In the genomic region with DNA sequence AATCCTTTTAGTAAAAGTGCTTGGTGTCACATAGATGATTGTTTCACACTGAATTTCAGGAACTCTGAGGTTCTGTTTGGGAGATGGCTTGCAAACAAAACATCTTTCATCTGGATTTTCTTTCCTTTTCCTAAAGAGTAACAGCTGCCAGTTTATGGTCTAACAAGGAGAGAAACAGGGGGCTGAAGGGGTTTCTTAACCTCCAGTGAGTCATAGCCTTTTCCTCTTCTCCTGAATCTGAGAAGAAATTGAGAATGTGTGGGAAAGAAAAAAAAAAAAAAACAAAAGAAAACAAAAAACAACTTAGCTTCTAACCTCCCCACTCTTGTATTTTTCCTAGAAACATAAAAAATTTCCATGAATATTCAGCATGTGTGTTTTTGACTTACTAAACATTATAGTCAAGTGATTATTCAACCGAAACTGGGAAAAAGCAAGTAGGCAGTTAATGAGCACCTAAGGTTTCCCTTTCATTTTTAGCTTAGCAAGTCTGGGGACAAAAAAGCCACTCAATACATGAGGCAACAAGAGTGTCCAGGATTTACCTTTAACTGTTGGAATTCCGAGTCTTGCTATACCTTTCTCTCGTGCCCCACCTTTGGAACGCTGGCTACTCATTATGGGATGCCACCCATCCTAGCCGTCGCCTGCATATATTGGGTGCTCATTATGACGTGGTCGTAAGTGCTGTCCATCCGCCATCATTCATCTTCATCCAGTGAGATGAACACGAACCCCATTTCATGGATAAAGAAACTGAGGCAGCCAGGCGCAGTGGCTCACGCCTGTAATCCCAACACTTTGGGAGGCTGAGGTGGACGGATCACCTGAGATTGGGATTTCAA, we compare ENCODE assay signal across 13 cellular contexts. TPM values are rescaled to one million over a fixed set of nuclear protein-coding genes. Genes with fewer than 3 reads are reported as not detected.
A peak's percentile ranks its signal among the peaks of the same experiment; 100 is the strongest.
DNase-seq lines count a peak whose midpoint lies in the region; ATAC-seq, FAIRE-seq and TF ChIP-seq lines count a peak whose summit lies in the region.
"Had no signal": no experiment of that assay in that cellular context is flagged by ENCODE, and none has a peak within 500 bp of the region (broad histone marks: within the 10 kb centered on the region; RNA-seq: fewer than 3 reads in every experiment).

No MANE protein-coding gene starts in this region.

- H3K4me1 ChIP-seq in OCI-LY3 (ENCODE audit: low read length) (peaks cover 54% of the 10 kb centered on the region), endodermal cell (ENCODE audit: control insufficient read depth, insufficient read depth, low read length) (no peaks in the 10 kb centered on the region)
- H3K4me1 ChIP-seq: A549, right lobe of liver had no signal

- peak overlapping the region; percentile 83 for H3K9ac ChIP-seq in OCI-LY3 (ENCODE audit: low read length)
- H3K9ac ChIP-seq in endodermal cell (ENCODE audit: extremely low read depth, low read length, poor library complexity, severe bottlenecking): no peak overlapping the region

- peak overlapping the region; percentile 89 for H3K4me3 Mint-ChIP-seq in activated CD4-positive, alpha-beta T cell treated with anti-CD3 and anti-CD28 coated beads, Interleukin-2, amount 10 ng/mL, durations not matched to agents 24 days and 14 days
- peak overlapping the region; percentile 79 for H3K4me3 Mint-ChIP-seq in endodermal cell

- no peak for FAIRE-seq in HTR-8/SVneo (lab: Jason Lieb, UNC)
- FAIRE-seq: A549 had no signal

- H3K36me3 ChIP-seq in OCI-LY3 (replicated peaks; ENCODE audit: low read depth, low read length) (peaks cover 49% of the 10 kb centered on the region), endodermal cell (ENCODE audit: control insufficient read depth, insufficient read depth, low read length) (peaks cover 5% of the 10 kb centered on the region)
- H3K36me3 ChIP-seq: right lobe of liver had no signal

- no peak for ATAC-seq in HG02798 (IDR thresholded peaks at IDR 0.05; ENCODE audit: poor library complexity, unreplicated experiment)
- ATAC-seq: A549, right lobe of liver had no signal

- peaks cover 43% of the 10 kb centered on the region for H4K20me1 ChIP-seq in OCI-LY3 (ENCODE audit: insufficient read depth, low read length)

- peaks cover 70% of the 10 kb centered on the region for H3K79me2 ChIP-seq in OCI-LY3 (ENCODE audit: low read length)

- H3K27ac Mint-ChIP-seq in activated CD4-positive, alpha-beta T cell treated with anti-CD3 and anti-CD28 coated beads, Interleukin-2, amount 10 ng/mL, durations not matched to agents 24 days and 14 days: peak overlapping the region; percentile 91
- H3K27ac Mint-ChIP-seq in endodermal cell: no peak overlapping the region

- H3K27me3 ChIP-seq in OCI-LY3 (ENCODE audit: low read depth, low read length): no peaks in the 10 kb centered on the region
- H3K27me3 ChIP-seq in endodermal cell (ENCODE audit: control insufficient read depth, insufficient read depth, low read length, poor library complexity, severe bottlenecking): no peaks in the 10 kb centered on the region
- H3K27me3 ChIP-seq: right lobe of liver had no signal

- 94 to 97% methylated on average over 11 to 13 of the region's 13 CpGs for WGBS in endodermal cell (ENCODE audit: insufficient coverage in 1 of 2, insufficient read length in 1 of 2), 2 experiments

- peak; percentile 63 for DNase-seq in activated CD4-positive, alpha-beta T cell treated with anti-CD3 and anti-CD28 coated beads, Interleukin-2, amount 10 ng/mL, durations not matched to agents 24 days and 14 days
- no peak for DNase-seq in activated CD4-positive, alpha-beta T cell treated with anti-CD3 and anti-CD28 coated beads, Interleukin-2, amount 50 U/mL, for 1 hour
- DNase-seq in endodermal cell (no peak), pulmonary artery endothelial cell (ENCODE audit: low read depth, low spot score) (peak; percentile 32), globus pallidus (ENCODE audit: low spot score) (no peak), HTR-8/SVneo (ENCODE audit: insufficient read length, low spot score) (no peak)
- DNase-seq: islet precursor cell, NCI-H446, right lobe of liver, SW 1271 had no signal

- intact Hi-C loops in activated CD4-positive, alpha-beta T cell treated with anti-CD3 and anti-CD28 coated beads, Interleukin-2, amount 10 ng/mL, durations not matched to agents 24 days and 14 days (cut with micrococcal nuclease): loop anchor here (1.0 to 2.0 kb wide), 3 partner anchors 27 to 241 kb away; partner anchors contain the start of genes HPS4 and SRRD

- H2AFZ ChIP-seq in OCI-LY3 (ENCODE audit: low read depth, low read length): no peak overlapping the region

- peaks cover 5% of the 10 kb centered on the region for H3K27me3 Mint-ChIP-seq in activated CD4-positive, alpha-beta T cell treated with anti-CD3 and anti-CD28 coated beads, Interleukin-2, amount 10 ng/mL, durations not matched to agents 24 days and 14 days
- H3K27me3 Mint-ChIP-seq in endodermal cell (ENCODE audit: insufficient read depth): peaks cover 6% of the 10 kb centered on the region

- peak overlapping the region; percentile 87 for H3K4me3 ChIP-seq in OCI-LY3 (ENCODE audit: low read length)
- no peak overlapping the region for H3K4me3 ChIP-seq in endodermal cell (ENCODE audit: low read length)
- H3K4me3 ChIP-seq: A549, right lobe of liver had no signal

- TF ChIP-seq CTCF in OCI-LY3 (IDR thresholded peaks at IDR 0.05; ENCODE audit: low read depth, low read length) (no peak), endodermal cell (conservative IDR thresholded peaks at IDR 0.05) (no peak)

- H3K9me3 ChIP-seq in OCI-LY3 (ENCODE audit: insufficient read depth, low read length) (no peaks in the 10 kb centered on the region), endodermal cell (ENCODE audit: control insufficient read depth, low read length) (no peaks in the 10 kb centered on the region)
- H3K9me3 ChIP-seq: A549, right lobe of liver had no signal

- H3K4me1 Mint-ChIP-seq in activated CD4-positive, alpha-beta T cell treated with anti-CD3 and anti-CD28 coated beads, Interleukin-2, amount 10 ng/mL, durations not matched to agents 24 days and 14 days: peaks cover 68% of the 10 kb centered on the region
- peaks cover 24% of the 10 kb centered on the region for H3K4me1 Mint-ChIP-seq in endodermal cell

- H3K4me2 ChIP-seq in OCI-LY3 (ENCODE audit: low read length): peak overlapping the region; percentile 95
- H3K4me2 ChIP-seq: A549 had no signal

- H3K27ac ChIP-seq in OCI-LY3 (ENCODE audit: low read length): peak overlapping the region; percentile 98
- no peak overlapping the region for H3K27ac ChIP-seq in endodermal cell (ENCODE audit: low read depth, low read length)
- H3K27ac ChIP-seq: A549, right lobe of liver had no signal

- peaks cover 50% of the 10 kb centered on the region for H3K36me3 Mint-ChIP-seq in activated CD4-positive, alpha-beta T cell treated with anti-CD3 and anti-CD28 coated beads, Interleukin-2, amount 10 ng/mL, durations not matched to agents 24 days and 14 days (ENCODE audit: low read depth)
- peaks cover 11% of the 10 kb centered on the region for H3K36me3 Mint-ChIP-seq in endodermal cell (ENCODE audit: low read depth)

- H3K9me3 Mint-ChIP-seq in activated CD4-positive, alpha-beta T cell treated with anti-CD3 and anti-CD28 coated beads, Interleukin-2, amount 10 ng/mL, durations not matched to agents 24 days and 14 days: no peaks in the 10 kb centered on the region
- H3K9me3 Mint-ChIP-seq in endodermal cell: no peaks in the 10 kb centered on the region

RNA-seq across cellular contexts. Expression of gene ASPHD2, which starts 2.3 kb away (rescaled TPM):
- total RNA-seq in activated CD4-positive, alpha-beta T cell treated with anti-CD3 and anti-CD28 coated beads, Interleukin-2, amount 10 ng/mL, durations not matched to agents 24 days and 14 days: 19.4 and 20.7 TPM in 2 replicates
- 1 to 10 TPM; 6.0 to 7.3 TPM for total RNA-seq in endodermal cell
- 13.9 TPM for polyA plus RNA-seq in endodermal cell (2013, experiment 1 of 2)
- polyA plus RNA-seq in endodermal cell (2013, experiment 2 of 2): 12.9 TPM
- total RNA-seq in pulmonary artery endothelial cell: 7.5 and 8.2 TPM in 2 replicates

RNA-seq across cellular contexts. Expression of gene HPS4, which starts 52.2 kb away (rescaled TPM):
- total RNA-seq in activated CD4-positive, alpha-beta T cell treated with anti-CD3 and anti-CD28 coated beads, Interleukin-2, amount 10 ng/mL, durations not matched to agents 24 days and 14 days: 47.0 and 51.2 TPM in 2 replicates
- total RNA-seq in endodermal cell: 10 to 100 TPM; 41.7 to 57.6 TPM
- 45.7 TPM for polyA plus RNA-seq in endodermal cell (2013, experiment 1 of 2)
- polyA plus RNA-seq in endodermal cell (2013, experiment 2 of 2): 41.7 TPM
- 18.0 and 18.4 TPM in 2 replicates for total RNA-seq in pulmonary artery endothelial cell

RNA-seq across cellular contexts. Expression of gene SRRD, which starts 52.3 kb away (rescaled TPM):
- 28.1 and 32.4 TPM in 2 replicates for total RNA-seq in activated CD4-positive, alpha-beta T cell treated with anti-CD3 and anti-CD28 coated beads, Interleukin-2, amount 10 ng/mL, durations not matched to agents 24 days and 14 days
- total RNA-seq in endodermal cell (10 to 100 TPM; 27.4 to 30.0 TPM), pulmonary artery endothelial cell (17.6 and 28.9 TPM in 2 replicates)
- 26.7 TPM for polyA plus RNA-seq in endodermal cell (2013, experiment 1 of 2)
- 25.2 TPM for polyA plus RNA-seq in endodermal cell (2013, experiment 2 of 2)

Comparison
In these comparisons a context has a peak if more than half of its experiments do, and no peak if none do; other contexts are left out.
1. DNase-seq: peak in activated CD4-positive, alpha-beta T cell treated with anti-CD3 and anti-CD28 coated beads, Interleukin-2, amount 10 ng/mL, durations not matched to agents 24 days and 14 days (single experiment) and pulmonary artery endothelial cell (single experiment); none in activated CD4-positive, alpha-beta T cell treated with anti-CD3 and anti-CD28 coated beads, Interleukin-2, amount 50 U/mL, for 1 hour (single experiment), endodermal cell (single experiment), globus pallidus (single experiment) and HTR-8/SVneo (single experiment).